ENCODE assay signal across 8 cellular contexts in the genomic region with DNA sequence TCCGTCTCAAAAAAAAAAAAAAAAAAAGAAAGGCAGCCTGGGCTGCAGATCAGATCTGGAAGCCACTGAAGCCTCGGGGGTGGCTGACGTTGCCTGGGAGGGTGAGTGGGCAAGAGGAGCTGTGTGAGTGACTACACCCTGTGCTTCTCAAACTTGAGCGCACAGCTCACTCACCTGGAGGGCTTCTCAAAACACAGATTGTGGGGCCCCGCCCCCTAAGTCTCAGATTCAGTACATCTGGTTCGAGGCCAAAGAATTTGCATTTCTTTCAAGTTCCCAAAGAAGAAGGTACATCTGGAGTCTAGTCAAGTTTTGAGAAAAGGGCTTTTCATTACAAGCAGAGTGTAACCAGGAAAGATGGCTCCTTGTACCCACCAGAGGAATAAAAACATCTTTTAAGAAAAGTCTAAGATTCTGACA.
A peak's percentile ranks its signal among the peaks of the same experiment; 100 is the strongest.
DNase-seq lines count a peak whose midpoint lies in the region; ATAC-seq lines count a peak whose summit lies in the region.

No MANE protein-coding gene starts in this region.

- DNase-seq in activated T-cell treated with anti-CD3 and anti-CD28 coated beads for 4 hours (peak; percentile 39), A172 (ENCODE audit: low spot score) (no peak), NCI-H82 (lab: John Stamatoyannopoulos, UW) (no peak), NCI-H345 treated with DMSO at 0.1 percent for 48 hours (lab: John Stamatoyannopoulos, UW; ENCODE audit: unreplicated experiment) (no peak), H4 (ENCODE audit: low spot score) (no peak)
- DNase-seq in stimulated activated CD8-positive, alpha-beta memory T cell treated with anti-CD3 and anti-CD28 coated beads, Interleukin-4, amount 100 ng/mL, for 48 hours: peak; percentile 73

- ATAC-seq in GM19351 (IDR thresholded peaks at IDR 0.05; ENCODE audit: unreplicated experiment): peak; percentile 88
- peak; percentile 84 for ATAC-seq in HG03045 (IDR thresholded peaks at IDR 0.05; ENCODE audit: unreplicated experiment)

Comparison
In these comparisons a context has a peak if more than half of its experiments do, and no peak if none do; other contexts are left out.
1. DNase-seq: peak in activated T-cell treated with anti-CD3 and anti-CD28 coated beads for 4 hours (single experiment) and stimulated activated CD8-positive, alpha-beta memory T cell treated with anti-CD3 and anti-CD28 coated beads, Interleukin-4, amount 100 ng/mL, for 48 hours (single experiment); none in A172 (single experiment), NCI-H82 (single experiment), NCI-H345 treated with DMSO at 0.1 percent for 48 hours (single experiment) and H4 (single experiment).